12 cellular contexts compared by ENCODE assay signal in the genomic region with DNA sequence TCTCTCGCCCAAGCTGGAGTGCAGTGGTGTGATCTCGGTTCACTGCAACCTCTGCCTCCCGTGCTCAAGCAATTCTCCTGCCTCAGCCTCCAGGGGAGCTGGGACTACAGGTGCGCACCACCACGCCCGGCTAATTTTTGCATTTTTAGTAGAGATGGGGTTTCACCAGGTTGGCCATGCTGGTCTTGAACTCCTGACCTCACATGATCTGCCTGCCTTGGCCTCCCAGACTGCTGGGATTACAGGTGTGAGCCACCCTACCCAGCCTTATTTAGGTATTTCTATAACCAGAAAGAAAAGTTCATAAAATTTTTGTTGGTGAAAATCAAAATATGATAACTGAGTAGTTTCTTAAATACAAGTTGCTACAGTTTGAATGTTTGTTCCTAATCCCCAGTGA. TPM values are rescaled to one million over a fixed set of nuclear protein-coding genes. Genes with fewer than 3 reads are reported as not detected.
A peak's percentile ranks its signal among the peaks of the same experiment; 100 is the strongest.
DNase-seq lines count a peak whose midpoint lies in the region; ATAC-seq and TF ChIP-seq lines count a peak whose summit lies in the region.
"Not testable (repeated sequence)": the region's sequence is repeated elsewhere in the genome, so short reads cannot be mapped to it uniquely, and the experiment has no call there.
"Had no signal": no experiment of that assay in that cellular context is flagged by ENCODE, and none has a peak within 500 bp of the region (broad histone marks: within the 10 kb centered on the region; RNA-seq: fewer than 3 reads in every experiment).

No MANE protein-coding gene starts in this region.

- not testable (repeated sequence) for H3K4me1 ChIP-seq in HEK293 (ENCODE audit: control insufficient read depth, insufficient read depth, low read length)
- H3K4me1 ChIP-seq in OCI-LY1 (ENCODE audit: insufficient read depth, low read length, severe bottlenecking): peaks cover 37% of the 10 kb centered on the region
- peaks cover 25 to 39% of the 10 kb centered on the region in 2 donors for H3K4me1 ChIP-seq in naive thymus-derived CD4-positive, alpha-beta T cell (ENCODE audit: control insufficient read depth in 2 of 2, insufficient read depth in 2 of 2, low read length in 2 of 2)

- H3K4me1 Mint-ChIP-seq in CD14-positive monocyte: peaks cover 39% of the 10 kb centered on the region
- H3K4me1 Mint-ChIP-seq in activated CD4-positive, alpha-beta T cell treated with anti-CD3 and anti-CD28 coated beads, Interleukin-2, amount 10 ng/mL, durations not matched to agents 24 days and 14 days: peaks cover 31% of the 10 kb centered on the region
- peaks cover 36% of the 10 kb centered on the region for H3K4me1 Mint-ChIP-seq in activated naive CD8-positive, alpha-beta T cell treated with anti-CD3 and anti-CD28 coated beads, Interleukin-2, amount 10 ng/mL, durations not matched to agents 7 days and 5 days
- peaks cover 33 to 55% (median 40%) of the 10 kb centered on the region in 7 donors for H3K4me1 Mint-ChIP-seq in naive thymus-derived CD4-positive, alpha-beta T cell
- H3K4me1 Mint-ChIP-seq in stimulated activated memory B cell treated with anti-CD40 and anti-IgM and Interleukin-4, amounts not matched to agents 10 μg/mL and 1 μg/mL and 100 μg/mL, for 72 hours: peaks cover 52% of the 10 kb centered on the region

- H3K9me3 Mint-ChIP-seq in CD14-positive monocyte; activated CD4-positive, alpha-beta T cell treated with anti-CD3 and anti-CD28 coated beads, Interleukin-2, amount 10 ng/mL, durations not matched to agents 24 days and 14 days; activated naive CD8-positive, alpha-beta T cell treated with anti-CD3 and anti-CD28 coated beads, Interleukin-2, amount 10 ng/mL, durations not matched to agents 7 days and 5 days; naive thymus-derived CD4-positive, alpha-beta T cell; stimulated activated memory B cell treated with anti-CD40 and anti-IgM and Interleukin-4, amounts not matched to agents 10 μg/mL and 1 μg/mL and 100 μg/mL, for 72 hours: not testable (repeated sequence)

- DNase-seq in CD14-positive monocyte (ENCODE audit: low spot score); activated CD4-positive, alpha-beta T cell treated with anti-CD3 and anti-CD28 coated beads, Interleukin-2, amount 10 ng/mL, durations not matched to agents 24 days and 14 days; activated naive CD8-positive, alpha-beta T cell treated with anti-CD3 and anti-CD28 coated beads, Interleukin-2, amount 10 ng/mL, durations not matched to agents 7 days and 5 days; fibroblast of mammary gland (ENCODE audit: low read depth); naive thymus-derived CD4-positive, alpha-beta T cell: not testable (repeated sequence)

- H3K27me3 ChIP-seq in OCI-LY1 (ENCODE audit: insufficient read depth, low read length); naive thymus-derived CD4-positive, alpha-beta T cell (ENCODE audit: control insufficient read depth in 2 of 2, insufficient read depth in 2 of 2, low read length in 2 of 2): not testable (repeated sequence)

- H3K79me2 ChIP-seq in OCI-LY1 (ENCODE audit: insufficient read depth, low read length): peaks cover 46% of the 10 kb centered on the region

- H3K4me3 ChIP-seq in HEK293 (ENCODE audit: low read depth, low read length); naive thymus-derived CD4-positive, alpha-beta T cell (ENCODE audit: low read length): not testable (repeated sequence)
- H3K4me3 ChIP-seq in OCI-LY1 (ENCODE audit: low read depth, low read length, poor library complexity, severe bottlenecking): peak overlapping the region; percentile 98
- H3K4me3 ChIP-seq in fibroblast of mammary gland (ENCODE audit: control insufficient read depth, low read depth, low read length): peak overlapping the region; percentile 93

- POLR2A ChIA-PET in HEK293 (lab: Yijun Ruan, JAX): interaction anchor here (0.5 to 1.4 kb wide), 5 partner anchors 29 to 116 kb away, joined by 3 to 9 read pairs (median 6); a partner anchor contains a TSS
- POLR2A ChIA-PET in activated naive CD8-positive, alpha-beta T cell treated with anti-CD3 and anti-CD28 coated beads, Interleukin-2, amount 10 ng/mL, durations not matched to agents 7 days and 5 days (lab: Charles Lee): interaction anchor here (0.6 to 2.5 kb wide), 8 partner anchors 27 to 117 kb away, joined by 3 to 28 read pairs (median 7); a partner anchor contains a TSS
- POLR2A ChIA-PET in naive thymus-derived CD4-positive, alpha-beta T cell (lab: Charles Lee): interaction anchor here (1.2 to 3.8 kb wide), 3 partner anchors 18 to 41 kb away, joined by 7 to 27 read pairs (median 11); a partner anchor contains a TSS

- H2AFZ ChIP-seq in OCI-LY1 (ENCODE audit: low read length): not testable (repeated sequence)

- not testable (repeated sequence) for H3F3A ChIP-seq in OCI-LY1 (ENCODE audit: insufficient read depth, low read length)

- H3K27ac Mint-ChIP-seq in CD14-positive monocyte: peak overlapping the region in 4 of 7 donors; percentile 46 to 74 (median 60)
- H3K27ac Mint-ChIP-seq in activated CD4-positive, alpha-beta T cell treated with anti-CD3 and anti-CD28 coated beads, Interleukin-2, amount 10 ng/mL, durations not matched to agents 24 days and 14 days: not testable (repeated sequence)
- peak overlapping the region; percentile 87 for H3K27ac Mint-ChIP-seq in activated naive CD8-positive, alpha-beta T cell treated with anti-CD3 and anti-CD28 coated beads, Interleukin-2, amount 10 ng/mL, durations not matched to agents 7 days and 5 days
- peak overlapping the region in 8 of 9 donors; percentile 65 to 97 (median 92) for H3K27ac Mint-ChIP-seq in naive thymus-derived CD4-positive, alpha-beta T cell
- H3K27ac Mint-ChIP-seq in stimulated activated memory B cell treated with anti-CD40 and anti-IgM and Interleukin-4, amounts not matched to agents 10 μg/mL and 1 μg/mL and 100 μg/mL, for 72 hours: peak overlapping the region; percentile 90

- TF ChIP-seq CTCF in CD14-positive monocyte (IDR thresholded peaks at IDR 0.05); HEK293 (tag by site-specific recombination; IDR thresholded peaks at IDR 0.05); OCI-LY1 (IDR thresholded peaks at IDR 0.05; ENCODE audit: low read length); fibroblast of mammary gland (conservative IDR thresholded peaks at IDR 0.05; ENCODE audit: control insufficient read depth, insufficient read depth, low read depth, low read length): not testable (repeated sequence)

- peak overlapping the region; percentile 72 for H3K4me2 ChIP-seq in OCI-LY1 (ENCODE audit: low read length)

- H3K36me3 ChIP-seq in HEK293 (ENCODE audit: control insufficient read depth in 2 of 2, insufficient read depth in 1 of 2, low read length in 2 of 2): peaks cover 16 to 24% of the 10 kb centered on the region in 2 experiments; a peak in 2 of 3 replicates
- peaks cover 25% of the 10 kb centered on the region for H3K36me3 ChIP-seq in OCI-LY1 (ENCODE audit: insufficient read depth, low read length)
- H3K36me3 ChIP-seq in naive thymus-derived CD4-positive, alpha-beta T cell (ENCODE audit: control insufficient read depth in 2 of 3, insufficient read depth in 3 of 3, low read length in 3 of 3): peaks cover 0 to 15% (median 0%) of the 10 kb centered on the region in 3 experiments

- H3K27me3 Mint-ChIP-seq in CD14-positive monocyte (ENCODE audit: low read depth in 3 of 3); activated CD4-positive, alpha-beta T cell treated with anti-CD3 and anti-CD28 coated beads, Interleukin-2, amount 10 ng/mL, durations not matched to agents 24 days and 14 days; activated naive CD8-positive, alpha-beta T cell treated with anti-CD3 and anti-CD28 coated beads, Interleukin-2, amount 10 ng/mL, durations not matched to agents 7 days and 5 days; naive thymus-derived CD4-positive, alpha-beta T cell; stimulated activated memory B cell treated with anti-CD40 and anti-IgM and Interleukin-4, amounts not matched to agents 10 μg/mL and 1 μg/mL and 100 μg/mL, for 72 hours: not testable (repeated sequence)

- CTCF ChIA-PET in HEK293 (lab: Yijun Ruan, JAX): not testable (repeated sequence)
- CTCF ChIA-PET in naive thymus-derived CD4-positive, alpha-beta T cell (lab: Charles Lee): interaction anchor here (0.6 to 0.9 kb wide), 2 partner anchors 20 to 44 kb away, joined by 3 read pairs; no protein-coding TSS in a partner anchor

- not testable (repeated sequence) for H3K27ac ChIP-seq in HEK293 (ENCODE audit: extremely low read depth, low read depth, low read length); naive thymus-derived CD4-positive, alpha-beta T cell (ENCODE audit: low read depth, low read length)
- peak overlapping the region; percentile 80 for H3K27ac ChIP-seq in OCI-LY1 (ENCODE audit: low read depth, low read length, poor library complexity, severe bottlenecking)

- H3K9me2 ChIP-seq in OCI-LY1 (ENCODE audit: low read depth, low read length): not testable (repeated sequence)

- H3K9me3 ChIP-seq in HEK293 (ENCODE audit: control insufficient read depth, insufficient read depth, low read depth, low read length); OCI-LY1 (ENCODE audit: low read length); naive thymus-derived CD4-positive, alpha-beta T cell (ENCODE audit: control insufficient read depth in 2 of 3, low read length in 3 of 3): not testable (repeated sequence)

- H3K4me3 Mint-ChIP-seq in CD14-positive monocyte: not testable (repeated sequence)
- peak overlapping the region; percentile 91 for H3K4me3 Mint-ChIP-seq in activated CD4-positive, alpha-beta T cell treated with anti-CD3 and anti-CD28 coated beads, Interleukin-2, amount 10 ng/mL, durations not matched to agents 24 days and 14 days
- H3K4me3 Mint-ChIP-seq in activated naive CD8-positive, alpha-beta T cell treated with anti-CD3 and anti-CD28 coated beads, Interleukin-2, amount 10 ng/mL, durations not matched to agents 7 days and 5 days: peak overlapping the region; percentile 95
- H3K4me3 Mint-ChIP-seq in naive thymus-derived CD4-positive, alpha-beta T cell: peak overlapping the region; percentile 90 to 99 (median 92)
- peak overlapping the region; percentile 97 for H3K4me3 Mint-ChIP-seq in stimulated activated memory B cell treated with anti-CD40 and anti-IgM and Interleukin-4, amounts not matched to agents 10 μg/mL and 1 μg/mL and 100 μg/mL, for 72 hours

- peak overlapping the region; percentile 98; the same call in 1 of the 2 replicates for H3K9ac ChIP-seq in OCI-LY1 (ENCODE audit: low read length)

- ATAC-seq in activated naive CD8-positive, alpha-beta T cell treated with anti-CD3 and anti-CD28 coated beads, Interleukin-2, amount 10 ng/mL, durations not matched to agents 7 days and 5 days (ENCODE audit: low read depth); naive thymus-derived CD4-positive, alpha-beta T cell; stimulated activated memory B cell treated with anti-CD40 and anti-IgM and Interleukin-4, amounts not matched to agents 10 μg/mL and 1 μg/mL and 100 μg/mL, for 72 hours: not testable (repeated sequence)

- H4K20me1 ChIP-seq in OCI-LY1 (ENCODE audit: insufficient read depth, low read length): not testable (repeated sequence)

- H3K36me3 Mint-ChIP-seq in CD14-positive monocyte: peaks cover 7 to 19% of the 10 kb centered on the region in 2 donors
- peaks cover 36% of the 10 kb centered on the region for H3K36me3 Mint-ChIP-seq in activated CD4-positive, alpha-beta T cell treated with anti-CD3 and anti-CD28 coated beads, Interleukin-2, amount 10 ng/mL, durations not matched to agents 24 days and 14 days (ENCODE audit: low read depth)
- H3K36me3 Mint-ChIP-seq in activated naive CD8-positive, alpha-beta T cell treated with anti-CD3 and anti-CD28 coated beads, Interleukin-2, amount 10 ng/mL, durations not matched to agents 7 days and 5 days: peaks cover 32% of the 10 kb centered on the region
- H3K36me3 Mint-ChIP-seq in naive thymus-derived CD4-positive, alpha-beta T cell: peaks cover 0 to 21% (median 8%) of the 10 kb centered on the region in 5 donors
- H3K36me3 Mint-ChIP-seq in stimulated activated memory B cell treated with anti-CD40 and anti-IgM and Interleukin-4, amounts not matched to agents 10 μg/mL and 1 μg/mL and 100 μg/mL, for 72 hours: peaks cover 15% of the 10 kb centered on the region

- intact Hi-C loops in CD14-positive monocyte (cut with micrococcal nuclease): loop anchor here (2.0 to 5.0 kb wide), 3 partner anchors 27 to 46 kb away; a partner anchor contains a TSS
- intact Hi-C loops in activated CD4-positive, alpha-beta T cell treated with anti-CD3 and anti-CD28 coated beads, Interleukin-2, amount 10 ng/mL, durations not matched to agents 24 days and 14 days (cut with micrococcal nuclease): loop anchor here (2.0 kb wide), 1 partner anchor 29 kb away; a partner anchor contains a TSS
- intact Hi-C loops in naive thymus-derived CD4-positive, alpha-beta T cell (cut with micrococcal nuclease): loop anchor here (5.0 kb wide), 2 partner anchors 71 to 684 kb away; a partner anchor contains a TSS

RNA-seq across cellular contexts. Expression of a gene that starts 1.5 kb away (rescaled TPM):
- polyA plus RNA-seq in CD14-positive monocyte: 1 to 10 TPM; 3.2 to 5.3 TPM
- 88.6 and 89.8 TPM in 2 replicates for total RNA-seq in activated CD4-positive, alpha-beta T cell treated with anti-CD3 and anti-CD28 coated beads, Interleukin-2, amount 10 ng/mL, durations not matched to agents 24 days and 14 days
- total RNA-seq in activated naive CD8-positive, alpha-beta T cell treated with anti-CD3 and anti-CD28 coated beads, Interleukin-2, amount 10 ng/mL, durations not matched to agents 7 days and 5 days: 10 to 100 TPM; 65.5 to 67.0 TPM
- 10 to 100 TPM; 53.8 to 80.7 (median 62.7) TPM for total RNA-seq in naive thymus-derived CD4-positive, alpha-beta T cell
- 10 to 100 TPM; 10.4 to 24.3 TPM for polyA plus RNA-seq in naive thymus-derived CD4-positive, alpha-beta T cell

RNA-seq across cellular contexts. Expression of a gene that starts 28.5 kb away (rescaled TPM):
- polyA plus RNA-seq in CD14-positive monocyte: 10 to 100 TPM; 12.1 to 13.5 TPM
- 60.2 and 65.0 TPM in 2 replicates for total RNA-seq in activated CD4-positive, alpha-beta T cell treated with anti-CD3 and anti-CD28 coated beads, Interleukin-2, amount 10 ng/mL, durations not matched to agents 24 days and 14 days
- total RNA-seq in activated naive CD8-positive, alpha-beta T cell treated with anti-CD3 and anti-CD28 coated beads, Interleukin-2, amount 10 ng/mL, durations not matched to agents 7 days and 5 days: 10 to 100 TPM; 43.4 to 44.5 TPM
- 10 to 100 TPM; 33.0 to 67.3 (median 58.7) TPM for total RNA-seq in naive thymus-derived CD4-positive, alpha-beta T cell
- polyA plus RNA-seq in naive thymus-derived CD4-positive, alpha-beta T cell: 10 to 100 TPM; 13.3 to 25.0 TPM

RNA-seq across cellular contexts. Expression of a gene that starts 47.5 kb away (rescaled TPM):
- polyA plus RNA-seq in CD14-positive monocyte: under 1 TPM in 1 of 2 donors, not detected in 1; 0.58 TPM
- 4.9 and 5.4 TPM in 2 replicates for total RNA-seq in activated CD4-positive, alpha-beta T cell treated with anti-CD3 and anti-CD28 coated beads, Interleukin-2, amount 10 ng/mL, durations not matched to agents 24 days and 14 days
- total RNA-seq in activated naive CD8-positive, alpha-beta T cell treated with anti-CD3 and anti-CD28 coated beads, Interleukin-2, amount 10 ng/mL, durations not matched to agents 7 days and 5 days: 1 to 10 TPM; 3.0 to 3.3 TPM
- total RNA-seq in naive thymus-derived CD4-positive, alpha-beta T cell: 1 to 10 TPM; 1.5 to 6.0 (median 3.4) TPM
- 1 to 10 TPM; 1.3 to 2.1 TPM for polyA plus RNA-seq in naive thymus-derived CD4-positive, alpha-beta T cell

RNA-seq across cellular contexts. Expression of a gene that starts 47.8 kb away (rescaled TPM):
- not detected for polyA plus RNA-seq in CD14-positive monocyte
- not detected in 2 replicates for total RNA-seq in activated CD4-positive, alpha-beta T cell treated with anti-CD3 and anti-CD28 coated beads, Interleukin-2, amount 10 ng/mL, durations not matched to agents 24 days and 14 days
- total RNA-seq in activated naive CD8-positive, alpha-beta T cell treated with anti-CD3 and anti-CD28 coated beads, Interleukin-2, amount 10 ng/mL, durations not matched to agents 7 days and 5 days: not detected
- total RNA-seq in naive thymus-derived CD4-positive, alpha-beta T cell: not detected
- polyA plus RNA-seq in naive thymus-derived CD4-positive, alpha-beta T cell: not detected
- total RNA-seq: epithelial cell of proximal tubule, HT1080, lung, pancreas had no signal
